Comparison of ENCODE assay signal across 11 cellular contexts in the genomic region with DNA sequence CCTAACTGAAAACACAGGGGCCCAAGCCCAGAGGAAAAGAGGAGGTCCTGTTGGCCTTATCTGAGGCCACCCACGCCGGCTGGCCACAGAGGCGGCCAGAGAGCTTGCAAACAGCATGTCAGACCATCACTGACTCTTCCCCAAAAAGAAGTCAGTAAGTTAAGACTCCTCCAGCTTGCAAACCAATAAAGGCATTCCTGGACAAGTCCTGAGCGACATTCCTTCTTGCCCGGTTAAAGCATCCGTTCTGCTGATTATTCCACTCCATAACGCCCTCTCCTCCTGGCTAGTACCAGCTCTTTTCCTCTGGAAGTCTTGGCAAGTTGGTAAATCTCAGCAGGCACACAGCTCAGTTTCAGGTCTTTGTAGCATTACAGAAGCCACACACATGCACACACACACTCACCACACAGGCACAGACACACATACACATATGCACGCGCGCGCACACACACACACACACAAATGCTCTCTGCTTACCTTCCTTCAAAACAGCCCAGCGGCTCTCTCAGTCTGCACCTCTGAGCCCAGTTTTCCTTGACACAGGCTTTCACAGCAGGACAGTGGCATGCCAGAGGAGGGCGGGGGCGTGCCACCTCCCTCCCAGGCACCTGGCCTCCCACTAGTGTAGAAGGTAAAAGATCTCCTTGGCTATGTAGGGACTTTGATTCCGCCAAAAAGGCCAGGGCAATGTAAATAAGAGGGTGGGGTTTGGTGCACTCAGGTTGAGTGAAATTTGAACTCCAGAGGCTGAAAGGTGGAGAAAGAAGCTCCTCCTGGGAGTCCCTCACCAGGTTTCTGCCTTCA.
A peak's percentile ranks its signal among the peaks of the same experiment; 100 is the strongest.
DNase-seq lines count a peak whose midpoint lies in the region; ATAC-seq, FAIRE-seq and TF ChIP-seq lines count a peak whose summit lies in the region.
"Had no signal": no experiment of that assay in that cellular context is flagged by ENCODE, and none has a peak within 500 bp of the region (broad histone marks: within the 10 kb centered on the region; RNA-seq: fewer than 3 reads in every experiment).

No MANE protein-coding gene starts in this region.

- no peaks in the 10 kb centered on the region for H3K27me3 ChIP-seq in duodenal mucosa (ENCODE audit: control insufficient read depth in 1 of 2, insufficient read depth in 2 of 2, low read length in 2 of 2)
- no peaks in the 10 kb centered on the region for H3K27me3 ChIP-seq in lower lobe of right lung (ENCODE audit: low read depth)

- H3K4me1 ChIP-seq in duodenal mucosa (ENCODE audit: control insufficient read depth in 1 of 2, insufficient read depth in 2 of 2, low read length in 2 of 2) = peaks cover 53 to 58% of the 10 kb centered on the region in 2 donors
- H3K4me1 ChIP-seq in lower lobe of right lung = peaks cover 19% of the 10 kb centered on the region

- intact Hi-C loops in lower lobe of right lung (cut with DNase I) = no loop called here

- H3K9ac ChIP-seq in duodenal mucosa (ENCODE audit: low read depth in 1 of 2, low read length in 2 of 2) = peak overlapping the region; percentile 22 to 46

- ATAC-seq in lower lobe of right lung (peak; percentile 59 to 62), GM21360 (IDR thresholded peaks at IDR 0.05; ENCODE audit: unreplicated experiment) (no peak)
- ATAC-seq: GM12878 had no signal

- H3K4me3 ChIP-seq in duodenal mucosa (ENCODE audit: low read depth in 1 of 2, low read length in 2 of 2) = peak overlapping the region; percentile 54 to 57
- peak overlapping the region; percentile 38 for H3K4me3 ChIP-seq in lower lobe of right lung
- H3K4me3 ChIP-seq: GM12878 had no signal

- peaks cover 11 to 42% of the 10 kb centered on the region in 2 donors for H3K36me3 ChIP-seq in duodenal mucosa (ENCODE audit: control insufficient read depth in 1 of 2, insufficient read depth in 2 of 2, low read length in 2 of 2)
- H3K36me3 ChIP-seq in lower lobe of right lung = peaks cover 20% of the 10 kb centered on the region

- peak; percentile 19 for DNase-seq in NCI-H345 (lab: John Stamatoyannopoulos, UW)
- no peak for DNase-seq in NCI-H345 treated with DMSO at 0.1 percent for 48 hours (lab: John Stamatoyannopoulos, UW; ENCODE audit: unreplicated experiment)
- no peak for DNase-seq in lower lobe of right lung
- peak; percentile 41 for DNase-seq in urothelium cell line (ENCODE audit: low spot score)
- DNase-seq in KG1 (lab: John Stamatoyannopoulos, UW) = no peak
- no peak for DNase-seq in activated effector memory CD4-positive, alpha-beta T cell treated with anti-CD3 and anti-CD28 coated beads, Interleukin-2, amount 50 U/mL, for 16 hours
- DNase-seq: activated CD4-positive, CD25-positive, alpha-beta regulatory T cell; NCI-H1417 treated with DMSO at 0.1 percent for 48 hours had no signal

- peak overlapping the region; percentile 63 for H3K27ac ChIP-seq in duodenal mucosa (ENCODE audit: low read depth, low read length)
- peak overlapping the region; percentile 65 for H3K27ac ChIP-seq in lower lobe of right lung

- H3K9me3 ChIP-seq in duodenal mucosa (ENCODE audit: control insufficient read depth in 1 of 2, low read length in 2 of 2) (no peaks in the 10 kb centered on the region), lower lobe of right lung (no peaks in the 10 kb centered on the region)

- peak; percentile 99 for FAIRE-seq in urothelium cell line (lab: Jason Lieb, UNC)
- FAIRE-seq: GM12878 had no signal

- no peak for TF ChIP-seq CTCF in lower lobe of right lung (IDR thresholded peaks at IDR 0.05)

Comparison
In these comparisons a context has a peak if more than half of its experiments do, and no peak if none do; other contexts are left out.
1. DNase-seq: peak in NCI-H345 (single experiment) and urothelium cell line (single experiment); none in NCI-H345 treated with DMSO at 0.1 percent for 48 hours (single experiment), lower lobe of right lung (single experiment), KG1 (single experiment) and activated effector memory CD4-positive, alpha-beta T cell treated with anti-CD3 and anti-CD28 coated beads, Interleukin-2, amount 50 U/mL, for 16 hours (single experiment).